Comparison of ENCODE assay signal across 28 cellular contexts in the genomic region with DNA sequence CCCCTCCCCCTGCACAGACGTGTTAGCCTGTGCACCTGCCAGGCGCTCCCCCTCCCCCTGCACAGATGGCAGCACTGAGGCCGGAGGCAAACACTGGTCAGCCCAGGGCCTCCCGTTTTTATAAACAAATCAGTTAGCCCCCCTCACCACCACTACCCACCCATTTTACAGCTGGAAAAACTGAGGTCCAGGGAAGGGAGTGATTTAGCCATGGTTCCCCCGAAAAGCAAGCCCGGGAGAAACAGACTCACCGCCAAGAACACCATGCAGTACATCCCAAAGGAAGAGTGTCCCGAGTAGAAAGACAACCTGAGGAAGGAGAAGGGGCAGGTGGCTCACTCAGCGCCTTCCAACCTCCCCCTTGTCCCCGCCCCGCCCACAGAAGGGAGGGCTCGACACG. TPM values are rescaled to one million over a fixed set of nuclear protein-coding genes. Genes with fewer than 3 reads are reported as not detected.
"Had no signal": no experiment of that assay in that cellular context is flagged by ENCODE, and none has a peak within 500 bp of the region (broad histone marks: within the 10 kb centered on the region; RNA-seq: fewer than 3 reads in every experiment).

No MANE protein-coding gene starts in this region.

- FAIRE-seq: frontal cortex had no signal

- H3K9ac ChIP-seq: parathyroid adenoma had no signal

- ATAC-seq: activated CD8-positive, alpha-beta T cell treated with anti-CD3 and anti-CD28 coated beads for 36 hours; activated T-cell treated with anti-CD3 and anti-CD28 coated beads, Interleukin-2, amount 50 U/mL, for 4 hours; activated T-helper 17 cell treated with anti-CD3 and anti-CD28 coated beads, Interleukin-2, amount 50 U/mL, for 72 hours; body of pancreas; left lobe of liver; naive thymus-derived CD8-positive, alpha-beta T cell had no signal

- DNase-seq: activated B cell treated with CpG ODN at 0.5 μM for 24 hours; activated CD4-positive, alpha-beta T cell treated with anti-CD3 and anti-CD28 coated beads, Interleukin-2, amount 50 U/mL, for 1 hour; activated CD8-positive, alpha-beta T cell treated with anti-CD3 and anti-CD28 coated beads for 36 hours; activated naive CD4-positive, alpha-beta T cell treated with anti-CD3 and anti-CD28 coated beads for 36 hours; activated naive CD8-positive, alpha-beta T cell treated with anti-CD3 and anti-CD28 coated beads for 36 hours; activated T-cell treated with anti-CD3 and anti-CD28 coated beads, Interleukin-2, amount 50 U/mL, for 4 hours; adrenal gland; body of pancreas; cerebellar nuclear complex; colonic mucosa; effector memory CD4-positive, alpha-beta T cell; kidney glomerular epithelial cell; lower lobe of right lung; mesenchymal stem cell; naive thymus-derived CD8-positive, alpha-beta T cell; occipital lobe; stimulated activated CD4-positive, alpha-beta T cell treated with anti-CD3 and anti-CD28 coated beads, Interleukin-15, amount 100 ng/mL, for 24 hours; stimulated activated CD4-positive, alpha-beta T cell treated with anti-CD3 and anti-CD28 coated beads, Interleukin-2, amount 100 ng/mL, for 24 hours; stimulated activated naive CD4-positive, alpha-beta T cell; testis; transverse colon had no signal

- H3K27me3 ChIP-seq: adrenal gland, body of pancreas, cardiac muscle cell, colonic mucosa, dorsolateral prefrontal cortex, right atrium auricular region, testis had no signal

- H3K79me2 ChIP-seq: parathyroid adenoma had no signal

- H3K9me3 ChIP-seq: adrenal gland, body of pancreas, colonic mucosa, lower lobe of right lung, right atrium auricular region, testis, transverse colon had no signal

- H3K4me1 ChIP-seq: adrenal gland, colonic mucosa, lower lobe of right lung, parathyroid adenoma, right atrium auricular region, testis, transverse colon had no signal

- H3K27ac ChIP-seq: adrenal gland, cardiac muscle cell, colonic mucosa, dorsolateral prefrontal cortex, lower lobe of right lung, parathyroid adenoma, right atrium auricular region, testis, transverse colon had no signal

- H3K4me3 ChIP-seq: adrenal gland, body of pancreas, cardiac muscle cell, colonic mucosa, dorsolateral prefrontal cortex, lower lobe of right lung, right atrium auricular region, testis, transverse colon had no signal

- H3K36me3 ChIP-seq: adrenal gland, cardiac muscle cell, colonic mucosa, lower lobe of right lung, right atrium auricular region, transverse colon had no signal

- H2AFZ ChIP-seq: parathyroid adenoma had no signal

RNA-seq across cellular contexts. Expression of a gene that starts 8.7 kb away (rescaled TPM):
- total RNA-seq: activated naive CD8-positive, alpha-beta T cell treated with anti-CD3 and anti-CD28 coated beads for 36 hours; naive thymus-derived CD8-positive, alpha-beta T cell had no signal
- polyA plus RNA-seq: cardiac muscle cell had no signal
